ENCODE assay signal across 1 cellular context in genomic region chr2:74374509-74375205, GRCh38.
TF ChIP-seq lines count a peak whose summit lies in the region.

No MANE protein-coding gene starts in this region.

TF ChIP-seq in H1, 55 proteins besides CTCF, POLR2A, EP300 and RAD21:
- TF ChIP-seq NANOG (IDR thresholded peaks at IDR 0.05; ENCODE audit: insufficient read depth, low read depth, low read length, poor library complexity, severe bottlenecking) (no peak), BRCA1 (IDR thresholded peaks at IDR 0.05; ENCODE audit: low read depth, low read length) (no peak), SP1 (IDR thresholded peaks at IDR 0.05; ENCODE audit: low read depth, low read length) (no peak), MAX (IDR thresholded peaks at IDR 0.05) (no peak), SIN3A (conservative IDR thresholded peaks at IDR 0.05 in 1 of 2, IDR thresholded peaks at IDR 0.05 in 1 of 2; ENCODE audit: low read depth in 1 of 2, low read length in 2 of 2) (0 out of 4 replicates have a peak, but pooled peaks of 1 of the 2 experiments have one; percentile 40), POLR2AphosphoS5 (IDR thresholded peaks at IDR 0.05; ENCODE audit: low read depth, low read length) (peak; percentile 55), TAF1 (IDR thresholded peaks at IDR 0.05; ENCODE audit: low read depth, low read length) (no peak), POU5F1 (IDR thresholded peaks at IDR 0.05; ENCODE audit: low read depth, low read length) (no peak), GABPA (IDR thresholded peaks at IDR 0.05; ENCODE audit: borderline replicate concordance, insufficient read depth, low read length) (no peak), CHD1 (IDR thresholded peaks at IDR 0.05; ENCODE audit: low read depth, low read length) (no peak), TBP (IDR thresholded peaks at IDR 0.05; ENCODE audit: low read depth, low read length) (no peak), ATF2 (IDR thresholded peaks at IDR 0.05; ENCODE audit: low read length) (peak; percentile 89), JUND (IDR thresholded peaks at IDR 0.05; ENCODE audit: low read length) (peak; percentile 60; the same call in 1 of the 2 replicates), ASH2L (IDR thresholded peaks at IDR 0.05; ENCODE audit: low read length) (no peak), TEAD4 (IDR thresholded peaks at IDR 0.05; ENCODE audit: low read depth, low read length) (no peak), JUN (IDR thresholded peaks at IDR 0.05; ENCODE audit: low read depth, low read length) (0 out of 2 replicates have a peak, but pooled peaks have one; percentile 14), SUZ12 (IDR thresholded peaks at IDR 0.05; ENCODE audit: low read length) (no peak), CREB1 (IDR thresholded peaks at IDR 0.05) (peak; percentile 85), E2F6 (IDR thresholded peaks at IDR 0.05) (no peak), SP4 (IDR thresholded peaks at IDR 0.05; ENCODE audit: low read length) (no peak), TAF7 (optimal IDR thresholded peaks at IDR 0.05; ENCODE audit: borderline replicate concordance, low read depth, low read length) (no peak), HDAC2 (IDR thresholded peaks at IDR 0.05; ENCODE audit: borderline replicate concordance in 1 of 2, low read depth in 2 of 2, low read length in 2 of 2) (no peak), SIX5 (IDR thresholded peaks at IDR 0.05; ENCODE audit: low read depth, low read length) (no peak), NRF1 (IDR thresholded peaks at IDR 0.05; ENCODE audit: low read depth, low read length) (peak; percentile 67), RBBP5 (IDR thresholded peaks at IDR 0.05; ENCODE audit: borderline replicate concordance, low read depth, low read length) (no peak)
TF ChIP-seq in H1: peak in this region for 7.
